1 cellular context compared by ENCODE assay signal in the genomic region with DNA sequence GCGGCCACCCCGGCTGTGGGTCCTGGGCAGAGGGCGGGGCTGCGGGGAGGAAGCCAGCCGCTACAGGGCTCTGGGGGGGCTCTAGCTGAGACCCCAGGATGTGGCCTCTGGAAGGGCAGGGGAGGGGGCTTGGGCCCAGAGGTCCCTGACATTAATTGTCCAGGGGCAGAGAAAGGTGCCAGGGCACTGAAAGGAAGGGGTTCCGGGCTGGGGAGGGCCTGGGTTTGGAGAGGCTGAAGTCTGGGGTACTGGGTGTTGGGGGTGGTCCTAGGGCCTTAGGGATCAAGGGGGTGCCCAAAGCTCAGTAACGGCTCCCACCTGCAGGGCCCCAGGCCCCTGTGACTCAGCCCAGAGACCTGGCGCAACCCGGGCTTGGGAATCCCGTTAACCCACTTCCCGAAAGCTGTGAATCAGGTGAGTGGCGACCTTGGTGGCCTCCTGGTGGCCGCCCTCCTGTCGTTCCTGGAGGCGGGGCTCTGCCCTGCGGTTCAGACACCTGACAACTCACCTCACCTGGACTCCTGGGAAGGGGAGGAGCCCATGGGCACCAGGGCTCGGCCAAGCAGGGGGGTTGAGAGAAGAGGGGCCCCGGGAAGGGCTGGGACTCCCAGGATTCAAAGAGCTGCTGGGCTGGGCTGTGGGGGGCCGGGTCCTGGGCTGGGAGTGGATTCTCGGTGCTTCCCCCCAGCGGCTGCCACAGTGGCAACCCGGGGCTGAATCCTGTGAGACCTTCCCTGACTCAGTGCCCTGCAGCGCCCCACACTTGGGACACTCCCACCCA.
TF ChIP-seq lines count a peak whose summit lies in the region.

No MANE protein-coding gene starts in this region.

TF ChIP-seq in HepG2, 621 proteins besides CTCF, POLR2A, EP300 and RAD21 (continued from another document and continues in another):
- TF ChIP-seq, protein P1, sequence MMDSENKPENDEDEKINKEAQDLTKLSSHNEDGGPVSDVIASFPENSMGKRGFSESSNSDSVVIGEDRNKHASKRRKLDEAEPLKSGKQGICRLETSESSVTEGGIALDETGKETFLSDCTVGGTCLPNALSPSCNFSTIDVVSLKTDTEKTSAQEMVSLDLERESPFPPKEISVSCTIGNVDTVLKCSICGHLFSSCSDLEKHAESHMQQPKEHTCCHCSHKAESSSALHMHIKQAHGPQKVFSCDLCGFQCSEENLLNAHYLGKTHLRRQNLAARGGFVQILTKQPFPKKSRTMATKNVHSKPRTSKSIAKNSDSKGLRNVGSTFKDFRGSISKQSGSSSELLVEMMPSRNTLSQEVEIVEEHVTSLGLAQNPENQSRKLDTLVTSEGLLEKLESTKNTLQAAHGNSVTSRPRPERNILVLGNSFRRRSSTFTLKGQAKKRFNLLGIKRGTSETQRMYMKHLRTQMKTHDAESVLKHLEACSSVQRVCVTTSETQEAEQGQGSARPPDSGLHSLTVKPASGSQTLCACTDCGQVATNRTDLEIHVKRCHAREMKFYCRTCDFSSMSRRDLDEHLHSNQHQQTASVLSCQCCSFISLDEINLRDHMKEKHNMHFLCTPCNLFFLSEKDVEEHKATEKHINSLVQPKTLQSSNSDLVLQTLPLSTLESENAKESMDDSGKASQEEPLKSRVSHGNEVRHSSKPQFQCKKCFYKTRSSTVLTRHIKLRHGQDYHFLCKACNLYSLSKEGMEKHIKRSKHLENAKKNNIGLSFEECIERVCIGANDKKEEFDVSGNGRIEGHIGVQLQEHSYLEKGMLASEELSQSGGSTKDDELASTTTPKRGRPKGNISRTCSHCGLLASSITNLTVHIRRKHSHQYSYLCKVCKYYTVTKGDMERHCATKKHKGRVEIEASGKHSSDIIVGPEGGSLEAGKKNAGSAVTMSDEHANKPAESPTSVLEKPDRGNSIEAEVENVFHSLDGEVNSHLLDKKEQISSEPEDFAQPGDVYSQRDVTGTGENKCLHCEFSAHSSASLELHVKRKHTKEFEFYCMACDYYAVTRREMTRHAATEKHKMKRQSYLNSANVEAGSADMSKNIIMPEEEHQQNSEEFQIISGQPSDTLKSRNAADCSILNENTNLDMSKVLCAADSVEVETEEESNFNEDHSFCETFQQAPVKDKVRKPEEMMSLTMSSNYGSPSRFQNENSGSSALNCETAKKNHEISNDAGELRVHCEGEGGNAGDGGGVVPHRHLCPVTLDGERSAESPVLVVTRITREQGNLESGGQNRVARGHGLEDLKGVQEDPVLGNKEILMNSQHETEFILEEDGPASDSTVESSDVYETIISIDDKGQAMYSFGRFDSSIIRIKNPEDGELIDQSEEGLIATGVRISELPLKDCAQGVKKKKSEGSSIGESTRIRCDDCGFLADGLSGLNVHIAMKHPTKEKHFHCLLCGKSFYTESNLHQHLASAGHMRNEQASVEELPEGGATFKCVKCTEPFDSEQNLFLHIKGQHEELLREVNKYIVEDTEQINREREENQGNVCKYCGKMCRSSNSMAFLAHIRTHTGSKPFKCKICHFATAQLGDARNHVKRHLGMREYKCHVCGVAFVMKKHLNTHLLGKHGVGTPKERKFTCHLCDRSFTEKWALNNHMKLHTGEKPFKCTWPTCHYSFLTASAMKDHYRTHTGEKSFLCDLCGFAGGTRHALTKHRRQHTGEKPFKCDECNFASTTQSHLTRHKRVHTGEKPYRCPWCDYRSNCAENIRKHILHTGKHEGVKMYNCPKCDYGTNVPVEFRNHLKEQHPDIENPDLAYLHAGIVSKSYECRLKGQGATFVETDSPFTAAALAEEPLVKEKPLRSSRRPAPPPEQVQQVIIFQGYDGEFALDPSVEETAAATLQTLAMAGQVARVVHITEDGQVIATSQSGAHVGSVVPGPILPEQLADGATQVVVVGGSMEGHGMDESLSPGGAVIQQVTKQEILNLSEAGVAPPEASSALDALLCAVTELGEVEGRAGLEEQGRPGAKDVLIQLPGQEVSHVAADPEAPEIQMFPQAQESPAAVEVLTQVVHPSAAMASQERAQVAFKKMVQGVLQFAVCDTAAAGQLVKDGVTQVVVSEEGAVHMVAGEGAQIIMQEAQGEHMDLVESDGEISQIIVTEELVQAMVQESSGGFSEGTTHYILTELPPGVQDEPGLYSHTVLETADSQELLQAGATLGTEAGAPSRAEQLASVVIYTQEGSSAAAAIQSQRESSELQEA (CRISPR knock-in tag; IDR thresholded peaks at IDR 0.05; ENCODE audit: not compliant biosample characterization) = no peak
- TF ChIP-seq MIXL1 (CRISPR knock-in tag; IDR thresholded peaks at IDR 0.05) (no peak), ZSCAN21 (CRISPR knock-in tag; IDR thresholded peaks at IDR 0.05; ENCODE audit: borderline replicate concordance) (peak; percentile 28; the same call in 1 of the 2 replicates), NR2F6 (IDR thresholded peaks at IDR 0.05) (no peak), NR2F6 (CRISPR knock-in tag; IDR thresholded peaks at IDR 0.05) (peak; percentile 37; the same call in 1 of the 2 replicates), NKX3-1 (CRISPR knock-in tag; IDR thresholded peaks at IDR 0.05) (no peak), FOXM1 (CRISPR knock-in tag; IDR thresholded peaks at IDR 0.05) (no peak), FOSL2 (CRISPR knock-in tag; IDR thresholded peaks at IDR 0.05) (peak; percentile 85), ZNF235 (CRISPR knock-in tag; IDR thresholded peaks at IDR 0.05; ENCODE audit: borderline replicate concordance) (no peak), RARA (CRISPR knock-in tag; IDR thresholded peaks at IDR 0.05) (peak; percentile 41), JARID2 (CRISPR knock-in tag; IDR thresholded peaks at IDR 0.05; ENCODE audit: insufficient replicate concordance) (no peak), KAT2B (IDR thresholded peaks at IDR 0.05; ENCODE audit: borderline replicate concordance, low read depth, low read length) (no peak), WIZ (CRISPR knock-in tag; IDR thresholded peaks at IDR 0.05) (no peak), ZFP41 (CRISPR knock-in tag; IDR thresholded peaks at IDR 0.05; ENCODE audit: borderline replicate concordance) (no peak), ZBTB21 (CRISPR knock-in tag; IDR thresholded peaks at IDR 0.05) (no peak)
- TF ChIP-seq, protein P2, sequence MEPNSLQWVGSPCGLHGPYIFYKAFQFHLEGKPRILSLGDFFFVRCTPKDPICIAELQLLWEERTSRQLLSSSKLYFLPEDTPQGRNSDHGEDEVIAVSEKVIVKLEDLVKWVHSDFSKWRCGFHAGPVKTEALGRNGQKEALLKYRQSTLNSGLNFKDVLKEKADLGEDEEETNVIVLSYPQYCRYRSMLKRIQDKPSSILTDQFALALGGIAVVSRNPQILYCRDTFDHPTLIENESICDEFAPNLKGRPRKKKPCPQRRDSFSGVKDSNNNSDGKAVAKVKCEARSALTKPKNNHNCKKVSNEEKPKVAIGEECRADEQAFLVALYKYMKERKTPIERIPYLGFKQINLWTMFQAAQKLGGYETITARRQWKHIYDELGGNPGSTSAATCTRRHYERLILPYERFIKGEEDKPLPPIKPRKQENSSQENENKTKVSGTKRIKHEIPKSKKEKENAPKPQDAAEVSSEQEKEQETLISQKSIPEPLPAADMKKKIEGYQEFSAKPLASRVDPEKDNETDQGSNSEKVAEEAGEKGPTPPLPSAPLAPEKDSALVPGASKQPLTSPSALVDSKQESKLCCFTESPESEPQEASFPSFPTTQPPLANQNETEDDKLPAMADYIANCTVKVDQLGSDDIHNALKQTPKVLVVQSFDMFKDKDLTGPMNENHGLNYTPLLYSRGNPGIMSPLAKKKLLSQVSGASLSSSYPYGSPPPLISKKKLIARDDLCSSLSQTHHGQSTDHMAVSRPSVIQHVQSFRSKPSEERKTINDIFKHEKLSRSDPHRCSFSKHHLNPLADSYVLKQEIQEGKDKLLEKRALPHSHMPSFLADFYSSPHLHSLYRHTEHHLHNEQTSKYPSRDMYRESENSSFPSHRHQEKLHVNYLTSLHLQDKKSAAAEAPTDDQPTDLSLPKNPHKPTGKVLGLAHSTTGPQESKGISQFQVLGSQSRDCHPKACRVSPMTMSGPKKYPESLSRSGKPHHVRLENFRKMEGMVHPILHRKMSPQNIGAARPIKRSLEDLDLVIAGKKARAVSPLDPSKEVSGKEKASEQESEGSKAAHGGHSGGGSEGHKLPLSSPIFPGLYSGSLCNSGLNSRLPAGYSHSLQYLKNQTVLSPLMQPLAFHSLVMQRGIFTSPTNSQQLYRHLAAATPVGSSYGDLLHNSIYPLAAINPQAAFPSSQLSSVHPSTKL (CRISPR knock-in tag; IDR thresholded peaks at IDR 0.05) = 0 out of 2 replicates have a peak, but pooled peaks have one; percentile 22
- TF ChIP-seq, protein P3, sequence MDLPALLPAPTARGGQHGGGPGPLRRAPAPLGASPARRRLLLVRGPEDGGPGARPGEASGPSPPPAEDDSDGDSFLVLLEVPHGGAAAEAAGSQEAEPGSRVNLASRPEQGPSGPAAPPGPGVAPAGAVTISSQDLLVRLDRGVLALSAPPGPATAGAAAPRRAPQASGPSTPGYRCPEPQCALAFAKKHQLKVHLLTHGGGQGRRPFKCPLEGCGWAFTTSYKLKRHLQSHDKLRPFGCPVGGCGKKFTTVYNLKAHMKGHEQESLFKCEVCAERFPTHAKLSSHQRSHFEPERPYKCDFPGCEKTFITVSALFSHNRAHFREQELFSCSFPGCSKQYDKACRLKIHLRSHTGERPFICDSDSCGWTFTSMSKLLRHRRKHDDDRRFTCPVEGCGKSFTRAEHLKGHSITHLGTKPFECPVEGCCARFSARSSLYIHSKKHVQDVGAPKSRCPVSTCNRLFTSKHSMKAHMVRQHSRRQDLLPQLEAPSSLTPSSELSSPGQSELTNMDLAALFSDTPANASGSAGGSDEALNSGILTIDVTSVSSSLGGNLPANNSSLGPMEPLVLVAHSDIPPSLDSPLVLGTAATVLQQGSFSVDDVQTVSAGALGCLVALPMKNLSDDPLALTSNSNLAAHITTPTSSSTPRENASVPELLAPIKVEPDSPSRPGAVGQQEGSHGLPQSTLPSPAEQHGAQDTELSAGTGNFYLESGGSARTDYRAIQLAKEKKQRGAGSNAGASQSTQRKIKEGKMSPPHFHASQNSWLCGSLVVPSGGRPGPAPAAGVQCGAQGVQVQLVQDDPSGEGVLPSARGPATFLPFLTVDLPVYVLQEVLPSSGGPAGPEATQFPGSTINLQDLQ (CRISPR knock-in tag; IDR thresholded peaks at IDR 0.05) = no peak
- TF ChIP-seq, protein P4, sequence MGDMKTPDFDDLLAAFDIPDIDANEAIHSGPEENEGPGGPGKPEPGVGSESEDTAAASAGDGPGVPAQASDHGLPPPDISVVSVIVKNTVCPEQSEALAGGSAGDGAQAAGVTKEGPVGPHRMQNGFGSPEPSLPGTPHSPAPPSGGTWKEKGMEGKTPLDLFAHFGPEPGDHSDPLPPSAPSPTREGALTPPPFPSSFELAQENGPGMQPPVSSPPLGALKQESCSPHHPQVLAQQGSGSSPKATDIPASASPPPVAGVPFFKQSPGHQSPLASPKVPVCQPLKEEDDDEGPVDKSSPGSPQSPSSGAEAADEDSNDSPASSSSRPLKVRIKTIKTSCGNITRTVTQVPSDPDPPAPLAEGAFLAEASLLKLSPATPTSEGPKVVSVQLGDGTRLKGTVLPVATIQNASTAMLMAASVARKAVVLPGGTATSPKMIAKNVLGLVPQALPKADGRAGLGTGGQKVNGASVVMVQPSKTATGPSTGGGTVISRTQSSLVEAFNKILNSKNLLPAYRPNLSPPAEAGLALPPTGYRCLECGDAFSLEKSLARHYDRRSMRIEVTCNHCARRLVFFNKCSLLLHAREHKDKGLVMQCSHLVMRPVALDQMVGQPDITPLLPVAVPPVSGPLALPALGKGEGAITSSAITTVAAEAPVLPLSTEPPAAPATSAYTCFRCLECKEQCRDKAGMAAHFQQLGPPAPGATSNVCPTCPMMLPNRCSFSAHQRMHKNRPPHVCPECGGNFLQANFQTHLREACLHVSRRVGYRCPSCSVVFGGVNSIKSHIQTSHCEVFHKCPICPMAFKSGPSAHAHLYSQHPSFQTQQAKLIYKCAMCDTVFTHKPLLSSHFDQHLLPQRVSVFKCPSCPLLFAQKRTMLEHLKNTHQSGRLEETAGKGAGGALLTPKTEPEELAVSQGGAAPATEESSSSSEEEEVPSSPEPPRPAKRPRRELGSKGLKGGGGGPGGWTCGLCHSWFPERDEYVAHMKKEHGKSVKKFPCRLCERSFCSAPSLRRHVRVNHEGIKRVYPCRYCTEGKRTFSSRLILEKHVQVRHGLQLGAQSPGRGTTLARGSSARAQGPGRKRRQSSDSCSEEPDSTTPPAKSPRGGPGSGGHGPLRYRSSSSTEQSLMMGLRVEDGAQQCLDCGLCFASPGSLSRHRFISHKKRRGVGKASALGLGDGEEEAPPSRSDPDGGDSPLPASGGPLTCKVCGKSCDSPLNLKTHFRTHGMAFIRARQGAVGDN (CRISPR knock-in tag; IDR thresholded peaks at IDR 0.05) = peak; percentile 14; the same call in 1 of the 2 replicates
- TF ChIP-seq, protein P5, sequence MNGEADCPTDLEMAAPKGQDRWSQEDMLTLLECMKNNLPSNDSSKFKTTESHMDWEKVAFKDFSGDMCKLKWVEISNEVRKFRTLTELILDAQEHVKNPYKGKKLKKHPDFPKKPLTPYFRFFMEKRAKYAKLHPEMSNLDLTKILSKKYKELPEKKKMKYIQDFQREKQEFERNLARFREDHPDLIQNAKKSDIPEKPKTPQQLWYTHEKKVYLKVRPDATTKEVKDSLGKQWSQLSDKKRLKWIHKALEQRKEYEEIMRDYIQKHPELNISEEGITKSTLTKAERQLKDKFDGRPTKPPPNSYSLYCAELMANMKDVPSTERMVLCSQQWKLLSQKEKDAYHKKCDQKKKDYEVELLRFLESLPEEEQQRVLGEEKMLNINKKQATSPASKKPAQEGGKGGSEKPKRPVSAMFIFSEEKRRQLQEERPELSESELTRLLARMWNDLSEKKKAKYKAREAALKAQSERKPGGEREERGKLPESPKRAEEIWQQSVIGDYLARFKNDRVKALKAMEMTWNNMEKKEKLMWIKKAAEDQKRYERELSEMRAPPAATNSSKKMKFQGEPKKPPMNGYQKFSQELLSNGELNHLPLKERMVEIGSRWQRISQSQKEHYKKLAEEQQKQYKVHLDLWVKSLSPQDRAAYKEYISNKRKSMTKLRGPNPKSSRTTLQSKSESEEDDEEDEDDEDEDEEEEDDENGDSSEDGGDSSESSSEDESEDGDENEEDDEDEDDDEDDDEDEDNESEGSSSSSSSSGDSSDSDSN (CRISPR knock-in tag; IDR thresholded peaks at IDR 0.05) = peak; percentile 15; the same call in 1 of the 2 replicates
- TF ChIP-seq, protein P6, sequence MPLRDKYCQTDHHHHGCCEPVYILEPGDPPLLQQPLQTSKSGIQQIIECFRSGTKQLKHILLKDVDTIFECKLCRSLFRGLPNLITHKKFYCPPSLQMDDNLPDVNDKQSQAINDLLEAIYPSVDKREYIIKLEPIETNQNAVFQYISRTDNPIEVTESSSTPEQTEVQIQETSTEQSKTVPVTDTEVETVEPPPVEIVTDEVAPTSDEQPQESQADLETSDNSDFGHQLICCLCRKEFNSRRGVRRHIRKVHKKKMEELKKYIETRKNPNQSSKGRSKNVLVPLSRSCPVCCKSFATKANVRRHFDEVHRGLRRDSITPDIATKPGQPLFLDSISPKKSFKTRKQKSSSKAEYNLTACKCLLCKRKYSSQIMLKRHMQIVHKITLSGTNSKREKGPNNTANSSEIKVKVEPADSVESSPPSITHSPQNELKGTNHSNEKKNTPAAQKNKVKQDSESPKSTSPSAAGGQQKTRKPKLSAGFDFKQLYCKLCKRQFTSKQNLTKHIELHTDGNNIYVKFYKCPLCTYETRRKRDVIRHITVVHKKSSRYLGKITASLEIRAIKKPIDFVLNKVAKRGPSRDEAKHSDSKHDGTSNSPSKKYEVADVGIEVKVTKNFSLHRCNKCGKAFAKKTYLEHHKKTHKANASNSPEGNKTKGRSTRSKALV (CRISPR knock-in tag; IDR thresholded peaks at IDR 0.05) = no peak
- TF ChIP-seq, protein P7, sequence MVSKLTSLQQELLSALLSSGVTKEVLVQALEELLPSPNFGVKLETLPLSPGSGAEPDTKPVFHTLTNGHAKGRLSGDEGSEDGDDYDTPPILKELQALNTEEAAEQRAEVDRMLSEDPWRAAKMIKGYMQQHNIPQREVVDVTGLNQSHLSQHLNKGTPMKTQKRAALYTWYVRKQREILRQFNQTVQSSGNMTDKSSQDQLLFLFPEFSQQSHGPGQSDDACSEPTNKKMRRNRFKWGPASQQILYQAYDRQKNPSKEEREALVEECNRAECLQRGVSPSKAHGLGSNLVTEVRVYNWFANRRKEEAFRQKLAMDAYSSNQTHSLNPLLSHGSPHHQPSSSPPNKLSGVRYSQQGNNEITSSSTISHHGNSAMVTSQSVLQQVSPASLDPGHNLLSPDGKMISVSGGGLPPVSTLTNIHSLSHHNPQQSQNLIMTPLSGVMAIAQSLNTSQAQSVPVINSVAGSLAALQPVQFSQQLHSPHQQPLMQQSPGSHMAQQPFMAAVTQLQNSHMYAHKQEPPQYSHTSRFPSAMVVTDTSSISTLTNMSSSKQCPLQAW (CRISPR knock-in tag; IDR thresholded peaks at IDR 0.05) = no peak
